Comparison of ENCODE assay signal across 1 cellular context in genomic region chr3:46990573-46991374, GRCh38.
TF ChIP-seq lines count a peak whose summit lies in the region.

No MANE protein-coding gene starts in this region.

TF ChIP-seq in K562, 482 proteins besides CTCF, POLR2A, EP300 and RAD21:
- TF ChIP-seq NFIC (IDR thresholded peaks at IDR 0.05) (peak; percentile 87), TFAP4 (CRISPR knock-in tag; IDR thresholded peaks at IDR 0.05; ENCODE audit: borderline replicate concordance) (no peak), MTA2 (IDR thresholded peaks at IDR 0.05; ENCODE audit: low read depth) (no peak)
